In genomic region chr14:61476737-61477410, GRCh38 we compare ENCODE assay signal across 8 cellular contexts.
DNase-seq lines count a peak whose midpoint lies in the region; TF ChIP-seq lines count a peak whose summit lies in the region.

No MANE protein-coding gene starts in this region.

- peak overlapping the region; percentile 60 for H3K4me2 ChIP-seq in OCI-LY3 (ENCODE audit: low read length)
- H3K4me2 ChIP-seq in H9 (ENCODE audit: insufficient read depth, insufficient read length, low read length) = no peak overlapping the region

- H3K36me3 Mint-ChIP-seq in activated naive CD4-positive, alpha-beta T cell treated with anti-CD3 and anti-CD28 coated beads for 36 hours (ENCODE audit: low read depth) = peaks cover 42% of the 10 kb centered on the region
- no peaks in the 10 kb centered on the region for H3K36me3 Mint-ChIP-seq in H9 (ENCODE audit: insufficient read depth in 1 of 3, low read depth in 3 of 3)

- H3K4me1 ChIP-seq in OCI-LY3 (ENCODE audit: low read length) (peaks cover 40% of the 10 kb centered on the region), cardiac muscle cell (ENCODE audit: low read depth) (peaks cover 48% of the 10 kb centered on the region), sigmoid colon (peaks cover 0 to 17% (median 14%) of the 10 kb centered on the region in 4 donors), H9 (ENCODE audit: insufficient read depth, low read length) (peaks cover 1% of the 10 kb centered on the region; the same call in 1 of the 2 replicates)

- H3K23ac ChIP-seq in H9 (ENCODE audit: insufficient read length, low read depth, low read length) = no peak overlapping the region

- 12 to 18% methylated on average over 6 of the region's 6 CpGs for WGBS in sigmoid colon, 2 donors
- no CpG with 5 or more reads among the region's 6 CpGs for WGBS in H9 (ENCODE audit: extremely low coverage, insufficient read length, low lambda C conversion rate)

- 0 out of 2 replicates have a peak, but pooled peaks cover 2% of the 10 kb centered on the region for H3K27me3 ChIP-seq in OCI-LY3 (ENCODE audit: low read depth, low read length)
- H3K27me3 ChIP-seq in cardiac muscle cell = no peaks in the 10 kb centered on the region
- H3K27me3 ChIP-seq in sigmoid colon = no peaks in the 10 kb centered on the region
- H3K27me3 ChIP-seq in H9 (ENCODE audit: insufficient read depth, low read length) = no peaks in the 10 kb centered on the region

- peak overlapping the region; percentile 34 for H3K4me3 ChIP-seq in OCI-LY3 (ENCODE audit: low read length)
- H3K4me3 ChIP-seq in cardiac muscle cell = no peak overlapping the region
- no peak overlapping the region for H3K4me3 ChIP-seq in sigmoid colon

- TF ChIP-seq CTCF in OCI-LY3 (IDR thresholded peaks at IDR 0.05; ENCODE audit: low read depth, low read length) (no peak), cardiac muscle cell (IDR thresholded peaks at IDR 0.05; ENCODE audit: low read depth, low read length) (no peak), sigmoid colon (IDR thresholded peaks at IDR 0.05) (no peak), H9 (conservative IDR thresholded peaks at IDR 0.05) (no peak)

- no peaks in the 10 kb centered on the region for H4K20me1 ChIP-seq in OCI-LY3 (ENCODE audit: insufficient read depth, low read length)
- no peaks in the 10 kb centered on the region for H4K20me1 ChIP-seq in H9 (ENCODE audit: control insufficient read depth, insufficient read depth, insufficient read length)

- H3K23me2 ChIP-seq in H9 (ENCODE audit: insufficient read length, low read depth, low read length, poor library complexity, severe bottlenecking) = no peaks in the 10 kb centered on the region

- no peak overlapping the region for H2BK20ac ChIP-seq in H9 (ENCODE audit: low read depth, low read length, poor library complexity, severe bottlenecking)

- H3K4me3 Mint-ChIP-seq in activated naive CD4-positive, alpha-beta T cell treated with anti-CD3 and anti-CD28 coated beads for 36 hours = peak overlapping the region; percentile 77
- no peak overlapping the region for H3K4me3 Mint-ChIP-seq in H9

- no peak overlapping the region for H3T11ph ChIP-seq in H9 (ENCODE audit: low read length)

- H3K27ac ChIP-seq in OCI-LY3 (ENCODE audit: low read length) (peak overlapping the region; percentile 20; the same call in 1 of the 2 replicates), cardiac muscle cell (peak overlapping the region; percentile 81), sigmoid colon (peak overlapping the region; percentile 66 to 76 (median 74)), H9 (ENCODE audit: insufficient read length, low read depth, low read length) (no peak overlapping the region)

- no peak overlapping the region for H2BK5ac ChIP-seq in H9 (ENCODE audit: insufficient read length, low read length)

- peak overlapping the region; percentile 93 for H2AFZ ChIP-seq in OCI-LY3 (ENCODE audit: low read depth, low read length)
- no peak overlapping the region for H2AFZ ChIP-seq in H9 (ENCODE audit: low read length)

- H3K27me3 Mint-ChIP-seq in activated naive CD4-positive, alpha-beta T cell treated with anti-CD3 and anti-CD28 coated beads for 36 hours (ENCODE audit: low read depth) = no peaks in the 10 kb centered on the region
- H3K27me3 Mint-ChIP-seq in H9 (ENCODE audit: low read depth) = no peaks in the 10 kb centered on the region; the same call in 1 of the 2 replicates

- CTCF ChIA-PET in activated naive CD4-positive, alpha-beta T cell treated with anti-CD3 and anti-CD28 coated beads for 36 hours (lab: Charles Lee) = interaction anchor here (0.5 to 9.8 kb wide), 21 partner anchors 12 to 412 kb away, joined by 3 to 130 read pairs (median 4); no protein-coding TSS in a partner anchor

- no peak overlapping the region for H3K4ac ChIP-seq in H9 (ENCODE audit: low read depth, low read length)

- H3K9ac ChIP-seq in OCI-LY3 (ENCODE audit: low read length) = no peak overlapping the region
- H3K9ac ChIP-seq in H9 (ENCODE audit: extremely low read depth, insufficient read length, low read length) = no peak overlapping the region

- DNase-seq in GM04504 (ENCODE audit: low read depth) (peak; percentile 73), cardiac muscle cell (ENCODE audit: low read depth in 1 of 2, low spot score in 1 of 2) (peak in 1 of 2 donors; percentile 99), sigmoid colon (peak; percentile 76), NCI-H774 (lab: John Stamatoyannopoulos, UW) (no peak), H9 (no peak), NCI-H2196 (lab: John Stamatoyannopoulos, UW; ENCODE audit: unreplicated experiment) (no peak)
- DNase-seq in activated naive CD4-positive, alpha-beta T cell treated with anti-CD3 and anti-CD28 coated beads for 36 hours = peak; percentile 84

- H3K79me2 ChIP-seq in OCI-LY3 (ENCODE audit: low read length) = no peaks in the 10 kb centered on the region
- H3K79me2 ChIP-seq in H9 (ENCODE audit: insufficient read depth, low read length) = no peaks in the 10 kb centered on the region

- no peak overlapping the region for H2BK120ac ChIP-seq in H9 (ENCODE audit: low read depth, low read length, poor library complexity, severe bottlenecking)

- H3K18ac ChIP-seq in H9 (ENCODE audit: insufficient read length, low read depth, low read length) = no peak overlapping the region

- TF ChIP-seq EP300 in sigmoid colon (IDR thresholded peaks at IDR 0.05) = peak; percentile 61 to 94 (median 81)

- no peak overlapping the region for H3K56ac ChIP-seq in H9 (ENCODE audit: insufficient read length, low read depth, low read length)

- H3K79me1 ChIP-seq in H9 (ENCODE audit: insufficient read depth, low read depth, low read length, poor library complexity, severe bottlenecking) = no peaks in the 10 kb centered on the region

- H3K9me3 ChIP-seq in OCI-LY3 (ENCODE audit: insufficient read depth, low read length) = no peaks in the 10 kb centered on the region
- no peaks in the 10 kb centered on the region for H3K9me3 ChIP-seq in cardiac muscle cell (ENCODE audit: low read depth)
- no peaks in the 10 kb centered on the region for H3K9me3 ChIP-seq in sigmoid colon
- H3K9me3 ChIP-seq in H9 (ENCODE audit: control insufficient read depth, low read depth, low read length) = no peaks in the 10 kb centered on the region

- no peaks in the 10 kb centered on the region for H3K9me3 Mint-ChIP-seq in activated naive CD4-positive, alpha-beta T cell treated with anti-CD3 and anti-CD28 coated beads for 36 hours
- no peaks in the 10 kb centered on the region for H3K9me3 Mint-ChIP-seq in H9

- no peak for TF ChIP-seq POLR2A in sigmoid colon (IDR thresholded peaks at IDR 0.05)

- no peak overlapping the region for H2AK5ac ChIP-seq in H9 (ENCODE audit: insufficient read length, low read length)

- peaks cover 88% of the 10 kb centered on the region for H3K4me1 Mint-ChIP-seq in activated naive CD4-positive, alpha-beta T cell treated with anti-CD3 and anti-CD28 coated beads for 36 hours (ENCODE audit: low read depth)
- H3K4me1 Mint-ChIP-seq in H9 = peaks cover 36 to 48% of the 10 kb centered on the region in 2 experiments

- no peak overlapping the region for H4K5ac ChIP-seq in H9 (ENCODE audit: insufficient read length, low read depth, low read length)

- intact Hi-C loops in activated naive CD4-positive, alpha-beta T cell treated with anti-CD3 and anti-CD28 coated beads for 36 hours (cut with micrococcal nuclease) = loop anchor here (1.0 to 2.0 kb wide), 11 partner anchors 16 to 458 kb away; partner anchors contain the start of genes HIF1A and SNAPC1
- intact Hi-C loops in sigmoid colon (cut with DNase I) = loop anchor here (10.0 kb wide), 1 partner anchor 218 kb away; the partner anchor contains the start of gene HIF1A

- H3K14ac ChIP-seq in H9 (ENCODE audit: insufficient read depth, low read length) = no peak overlapping the region

- H3K36me3 ChIP-seq in OCI-LY3 (replicated peaks; ENCODE audit: low read depth, low read length) = no peaks in the 10 kb centered on the region
- no peaks in the 10 kb centered on the region for H3K36me3 ChIP-seq in cardiac muscle cell
- no peaks in the 10 kb centered on the region for H3K36me3 ChIP-seq in sigmoid colon

- peak overlapping the region; percentile 100 for H3K27ac Mint-ChIP-seq in activated naive CD4-positive, alpha-beta T cell treated with anti-CD3 and anti-CD28 coated beads for 36 hours
- H3K27ac Mint-ChIP-seq in H9 = peak overlapping the region in 1 of 3 experiments; percentile 16; a peak in 2 of 7 replicates

- no peak overlapping the region for H2BK12ac ChIP-seq in H9 (ENCODE audit: insufficient read length, low read depth, low read length)

- no peak overlapping the region for H4K8ac ChIP-seq in H9 (replicated peaks; ENCODE audit: insufficient read length, low read depth, low read length)

- H4K91ac ChIP-seq in H9 (ENCODE audit: insufficient read length, low read depth, low read length) = no peak overlapping the region

- no peak overlapping the region for H2BK15ac ChIP-seq in H9 (ENCODE audit: low read depth, low read length)

Comparison
In these comparisons a context has a peak if more than half of its experiments do, and no peak if none do; other contexts are left out.
1. DNase-seq: peak in GM04504 (single experiment), activated naive CD4-positive, alpha-beta T cell treated with anti-CD3 and anti-CD28 coated beads for 36 hours (single experiment) and sigmoid colon (single experiment); none in NCI-H774 (single experiment), H9 (single experiment) and NCI-H2196 (single experiment).